Comparison of ENCODE assay signal across 8 cellular contexts in genomic region chr17:7240375-7240774, GRCh38. TPM values are rescaled to one million over a fixed set of nuclear protein-coding genes. Genes with fewer than 3 reads are reported as not detected.
DNase-seq lines count a peak whose midpoint lies in the region; ATAC-seq and TF ChIP-seq lines count a peak whose summit lies in the region.

No MANE protein-coding gene starts in this region.

- H3K4me1 ChIP-seq in hepatocyte (ENCODE audit: insufficient read depth) (peaks cover 21% of the 10 kb centered on the region), subcutaneous abdominal adipose tissue (ENCODE audit: control insufficient read depth in 5 of 5, insufficient read depth in 5 of 5, low read length in 5 of 5) (peaks cover 14 to 51% (median 40%) of the 10 kb centered on the region in 5 donors)

- H3K9me3 ChIP-seq in hepatocyte (ENCODE audit: low read depth), result no peaks in the 10 kb centered on the region
- H3K9me3 ChIP-seq in subcutaneous abdominal adipose tissue (ENCODE audit: control insufficient read depth in 5 of 5, low read length in 5 of 5), result no peaks in the 10 kb centered on the region

- H3K4me3 ChIP-seq in hepatocyte (peak overlapping the region; percentile 61), subcutaneous abdominal adipose tissue (ENCODE audit: low read depth in 1 of 5, low read length in 5 of 5) (peak overlapping the region; percentile 94 to 98 (median 96))

- H3K4me3 Mint-ChIP-seq in T-helper 2 cell treated with Interferon-gamma antibody and Interleukin-4, amounts not matched to agents 5 μg/mL and 100 μg/mL, for 36 hours, result peak overlapping the region; percentile 95
- peak overlapping the region; percentile 90 for H3K4me3 Mint-ChIP-seq in WTC11

- no peak overlapping the region for H2AFZ ChIP-seq in hepatocyte

- no peaks in the 10 kb centered on the region for H3K27me3 Mint-ChIP-seq in T-helper 2 cell treated with Interferon-gamma antibody and Interleukin-4, amounts not matched to agents 5 μg/mL and 100 μg/mL, for 36 hours (ENCODE audit: low read depth)
- no peaks in the 10 kb centered on the region for H3K27me3 Mint-ChIP-seq in WTC11 (ENCODE audit: low read depth)

- no peaks in the 10 kb centered on the region for H3K9me2 ChIP-seq in hepatocyte (replicated peaks; ENCODE audit: insufficient read depth)

- DNase-seq in T-helper 2 cell treated with Interferon-gamma antibody and Interleukin-4, amounts not matched to agents 5 μg/mL and 100 μg/mL, for 36 hours (ENCODE audit: low spot score), result no peak
- DNase-seq in T-helper 2 cell (no peak), WTC11 (ENCODE audit: low spot score) (no peak), hepatocyte (ENCODE audit: low spot score) (no peak), NCI-H524 (lab: John Stamatoyannopoulos, UW) (no peak)

- TF ChIP-seq CTCF in WTC11 (IDR thresholded peaks at IDR 0.05) (no peak), hepatocyte (IDR thresholded peaks at IDR 0.05; ENCODE audit: poor library complexity) (no peak)

- H3K79me2 ChIP-seq in hepatocyte, result peaks cover 61% of the 10 kb centered on the region

- no peaks in the 10 kb centered on the region for H4K20me1 ChIP-seq in hepatocyte (ENCODE audit: insufficient read depth, poor library complexity, severe bottlenecking)

- no peaks in the 10 kb centered on the region for H3K9me3 Mint-ChIP-seq in T-helper 2 cell treated with Interferon-gamma antibody and Interleukin-4, amounts not matched to agents 5 μg/mL and 100 μg/mL, for 36 hours
- no peaks in the 10 kb centered on the region for H3K9me3 Mint-ChIP-seq in WTC11

- peak overlapping the region; percentile 85 for H3K4me2 ChIP-seq in hepatocyte

- CTCF ChIA-PET in WTC11 (lab: Charles Lee), result interaction anchor here (0.5 to 2.3 kb wide), 2 partner anchors 26 to 477 kb away, joined by 5 to 10 read pairs; no protein-coding TSS in a partner anchor

- 80% methylated on average over 4 of the region's 4 CpGs for WGBS in hepatocyte (ENCODE audit: low lambda C conversion rate, missing lambda C conversion rate)

- peak overlapping the region in 3 of 5 donors; percentile 50 to 96 (median 95) for H3K9ac ChIP-seq in subcutaneous abdominal adipose tissue (ENCODE audit: low read length in 5 of 5)

- ATAC-seq in WTC11 (no peak), HG03196 (IDR thresholded peaks at IDR 0.05; ENCODE audit: unreplicated experiment) (no peak), GM18511 (IDR thresholded peaks at IDR 0.05; ENCODE audit: unreplicated experiment) (no peak)

- H3K36me3 Mint-ChIP-seq in T-helper 2 cell treated with Interferon-gamma antibody and Interleukin-4, amounts not matched to agents 5 μg/mL and 100 μg/mL, for 36 hours (ENCODE audit: low read depth), result peaks cover 58% of the 10 kb centered on the region
- peaks cover 35% of the 10 kb centered on the region for H3K36me3 Mint-ChIP-seq in WTC11

- peak overlapping the region; percentile 95 for H3K27ac Mint-ChIP-seq in T-helper 2 cell treated with Interferon-gamma antibody and Interleukin-4, amounts not matched to agents 5 μg/mL and 100 μg/mL, for 36 hours
- H3K27ac Mint-ChIP-seq in WTC11, result peak overlapping the region; percentile 89

- H3K27me3 ChIP-seq in hepatocyte (no peaks in the 10 kb centered on the region), subcutaneous abdominal adipose tissue (ENCODE audit: control insufficient read depth in 5 of 5, insufficient read depth in 4 of 5, low read length in 5 of 5) (no peaks in the 10 kb centered on the region)

- H3K4me1 Mint-ChIP-seq in T-helper 2 cell treated with Interferon-gamma antibody and Interleukin-4, amounts not matched to agents 5 μg/mL and 100 μg/mL, for 36 hours (ENCODE audit: low read depth), result peaks cover 43% of the 10 kb centered on the region
- H3K4me1 Mint-ChIP-seq in WTC11, result peaks cover 33% of the 10 kb centered on the region

- H3K36me3 ChIP-seq in hepatocyte (replicated peaks; ENCODE audit: insufficient read depth, low read depth) (no peaks in the 10 kb centered on the region), subcutaneous abdominal adipose tissue (ENCODE audit: control insufficient read depth in 5 of 5, insufficient read depth in 5 of 5, low read length in 5 of 5) (peaks cover 0 to 40% (median 34%) of the 10 kb centered on the region in 5 donors)

- POLR2A ChIA-PET in WTC11 (lab: Charles Lee), result interaction anchor here (1.6 kb wide), 1 partner anchor 11 kb away, joined by 5 read pairs; the partner anchor contains the start of genes CTDNEP1 and ELP5

- H3K27ac ChIP-seq in hepatocyte, result peak overlapping the region; percentile 97
- peak overlapping the region; percentile 99 for H3K27ac ChIP-seq in subcutaneous abdominal adipose tissue (ENCODE audit: low read depth, low read length)

TF ChIP-seq in WTC11, 78 proteins besides CTCF, POLR2A, EP300 and RAD21:
- TF ChIP-seq FOXP4 (CRISPR knock-in tag; IDR thresholded peaks at IDR 0.05), result no peak
- TF ChIP-seq ZNF425 (CRISPR knock-in tag; conservative IDR thresholded peaks at IDR 0.05), result no peak
- no peak for TF ChIP-seq ZBTB21 (CRISPR knock-in tag; IDR thresholded peaks at IDR 0.05; ENCODE audit: borderline replicate concordance)

RNA-seq across cellular contexts. Expression of gene PHF23, which starts 1.1 kb away (rescaled TPM):
- total RNA-seq in WTC11 (2021) (45.8 to 50.1 TPM (median 49.1 TPM) in 3 replicates), hepatocyte (53.9 and 57.9 TPM in 2 replicates)
- 77.7 and 78.6 TPM in 2 replicates for polyA plus RNA-seq in hepatocyte

RNA-seq across cellular contexts. Expression of gene GABARAP, which starts 1.9 kb away (rescaled TPM):
- total RNA-seq in WTC11 (2021) (228 to 247 TPM (median 238 TPM) in 3 replicates), hepatocyte (309 and 327 TPM in 2 replicates)
- polyA plus RNA-seq in hepatocyte, result 992 and 1,031 TPM in 2 replicates

RNA-seq across cellular contexts. Expression of gene DVL2, which starts 6.1 kb away (rescaled TPM):
- 57.6 to 67.3 TPM (median 59.8 TPM) in 3 replicates for total RNA-seq in WTC11 (2021)
- 56.1 and 62.1 TPM in 2 replicates for total RNA-seq in hepatocyte
- 74.6 and 74.7 TPM in 2 replicates for polyA plus RNA-seq in hepatocyte

RNA-seq across cellular contexts. Expression of gene CTDNEP1, which starts 11.2 kb away (rescaled TPM):
- 120 to 127 TPM (median 126 TPM) in 3 replicates for total RNA-seq in WTC11 (2021)
- total RNA-seq in hepatocyte, result 44.6 and 62.7 TPM in 2 replicates
- 86.9 and 96.7 TPM in 2 replicates for polyA plus RNA-seq in hepatocyte

RNA-seq across cellular contexts. Expression of gene ELP5, which starts 11.6 kb away (rescaled TPM):
- 101 to 103 TPM (median 103 TPM) in 3 replicates for total RNA-seq in WTC11 (2021)
- 30.4 and 30.6 TPM in 2 replicates for total RNA-seq in hepatocyte
- polyA plus RNA-seq in hepatocyte, result 38.0 and 49.6 TPM in 2 replicates
